ENCODE assay signal across 14 cellular contexts in genomic region chr1:67564193-67564592, GRCh38.
A peak's percentile ranks its signal among the peaks of the same experiment; 100 is the strongest.
DNase-seq lines count a peak whose midpoint lies in the region; ATAC-seq and TF ChIP-seq lines count a peak whose summit lies in the region.
"Had no signal": no experiment of that assay in that cellular context is flagged by ENCODE, and none has a peak within 500 bp of the region (broad histone marks: within the 10 kb centered on the region; RNA-seq: fewer than 3 reads in every experiment).

No MANE protein-coding gene starts in this region.

- H2AK9ac ChIP-seq in IMR-90 (replicated peaks; ENCODE audit: low read depth, low read length, poor library complexity): peak overlapping the region; percentile 58

- no peak overlapping the region for H3K18ac ChIP-seq in IMR-90 (ENCODE audit: low read depth, low read length)

- peak; percentile 58 for DNase-seq in A172 (ENCODE audit: low spot score)
- peak; percentile 28 for DNase-seq in IMR-90
- DNase-seq in fibroblast of the aortic adventitia (ENCODE audit: low read depth): peak; percentile 98
- DNase-seq in posterior vena cava (ENCODE audit: low spot score): peak; percentile 89
- DNase-seq in left lobe of liver (ENCODE audit: low spot score): no peak
- DNase-seq in activated gamma-delta T cell (lab: John Stamatoyannopoulos, UW): no peak
- no peak for DNase-seq in stimulated activated CD4-positive, alpha-beta T cell treated with anti-CD3 and anti-CD28 coated beads, Interleukin-2, amount 100 ng/mL, for 48 hours
- DNase-seq: activated T-cell treated with anti-CD3 and anti-CD28 coated beads, Interleukin-2, amount 50 U/mL, for 48 hours; anterior cingulate cortex; effector CD4-positive, alpha-beta T cell; naive B cell; NCI-H2107 had no signal

- H2BK15ac ChIP-seq in IMR-90 (ENCODE audit: low read depth, low read length): peak overlapping the region; percentile 15; the same call in 1 of the 3 replicates

- TF ChIP-seq CTCF in IMR-90 (conservative IDR thresholded peaks at IDR 0.05; ENCODE audit: low read depth, low read length) (no peak), fibroblast of the aortic adventitia (IDR thresholded peaks at IDR 0.05; ENCODE audit: insufficient read depth, low read length) (no peak)

- H2BK120ac ChIP-seq in IMR-90 (ENCODE audit: low read depth, low read length): peak overlapping the region; percentile 43; the same call in 1 of the 2 replicates

- no peaks in the 10 kb centered on the region for H3K79me1 ChIP-seq in IMR-90 (ENCODE audit: low read depth in 1 of 2, low read length in 2 of 2)

- no peak overlapping the region for H4K5ac ChIP-seq in IMR-90 (ENCODE audit: low read depth, low read length)

- no peaks in the 10 kb centered on the region for H3K9me3 ChIP-seq in IMR-90 (ENCODE audit: control insufficient read depth, insufficient read depth, low read length)

- H3K4me3 ChIP-seq in IMR-90 (ENCODE audit: insufficient read depth, low read depth, low read length): no peak overlapping the region
- no peak overlapping the region for H3K4me3 ChIP-seq in fibroblast of the aortic adventitia (ENCODE audit: low read depth, low read length)

- intact Hi-C loops in IMR-90 (cut with micrococcal nuclease): no loop called here
- intact Hi-C loops in posterior vena cava (cut with DNase I): loop anchor here in 1 of 2 donors (10.0 kb wide), 2 partner anchors 121 to 271 kb away; partner anchors contain the start of genes GADD45A and GNG12

- no TSS peak for BruUV-seq in IMR-90 (replicated peaks; lab: Mats Ljungman, UMichigan)

- no peak overlapping the region for H4K8ac ChIP-seq in IMR-90 (ENCODE audit: low read depth in 2 of 2, low read length in 2 of 2)

- CTCF ChIA-PET in IMR-90 (lab: Yijun Ruan, JAX): no interaction called here

- H3K14ac ChIP-seq in IMR-90 (replicated peaks; ENCODE audit: low read depth, low read length): no peak overlapping the region

- POLR2A ChIA-PET in IMR-90 (lab: Charles Lee; ENCODE audit: unreplicated experiment): no interaction called here

- no peak overlapping the region for H3K27ac ChIP-seq in IMR-90 (ENCODE audit: insufficient read depth, low read length)

- peak overlapping the region; percentile 45 for H2AFZ ChIP-seq in IMR-90 (replicated peaks; ENCODE audit: low read length, poor library complexity)

- H3K56ac ChIP-seq in IMR-90 (ENCODE audit: extremely low read depth, insufficient read depth, low read length): no peak overlapping the region

- H3K9me1 ChIP-seq in IMR-90 (ENCODE audit: insufficient read depth, low read length): no peaks in the 10 kb centered on the region

- H3K4ac ChIP-seq in IMR-90 (ENCODE audit: low read depth, low read length): no peak overlapping the region

- in situ Hi-C loops in IMR-90 (cut with MboI; ENCODE audit: low sequenced_read_pairs): loop anchor here (25.0 kb wide), 1 partner anchor 123 kb away; the partner anchor contains the start of gene GADD45A

- no peak overlapping the region for H3K23ac ChIP-seq in IMR-90 (ENCODE audit: low read depth, low read length)

- H3K36me3 ChIP-seq in IMR-90 (ENCODE audit: control insufficient read depth, insufficient read depth, low read length): no peaks in the 10 kb centered on the region

- no peak overlapping the region for H2BK5ac ChIP-seq in IMR-90 (ENCODE audit: low read depth, low read length, poor library complexity, severe bottlenecking)

- H3K4me2 ChIP-seq in IMR-90 (ENCODE audit: low read depth, low read length): no peak overlapping the region

- dilution Hi-C loops in IMR-90 (cut with HindIII; ENCODE audit: low sequenced_read_pairs, unreplicated experiment): no loop called here

- no peak for TF ChIP-seq POLR2A in IMR-90 (IDR thresholded peaks at IDR 0.05; ENCODE audit: low read depth, low read length)

- no peak for TF ChIP-seq RAD21 in IMR-90 (IDR thresholded peaks at IDR 0.05; ENCODE audit: low read length)

- peaks cover 3% of the 10 kb centered on the region for H3K4me1 ChIP-seq in IMR-90 (ENCODE audit: control insufficient read depth, insufficient read depth, low read length)

- H3K9ac ChIP-seq in IMR-90 (ENCODE audit: low read depth, low read length): no peak overlapping the region

- no peaks in the 10 kb centered on the region for H3K27me3 ChIP-seq in IMR-90 (ENCODE audit: control insufficient read depth, insufficient read depth, low read length)

- H2AK5ac ChIP-seq in IMR-90 (ENCODE audit: low read depth, low read length): no peak overlapping the region

- H4K20me1 ChIP-seq in IMR-90 (ENCODE audit: insufficient read depth, low read length): no peaks in the 10 kb centered on the region

- 0 out of 2 replicates have a peak overlapping the region, but pooled peaks have one; percentile 34 for H4K91ac ChIP-seq in IMR-90 (ENCODE audit: insufficient read depth, low read depth, low read length)

- no peak overlapping the region for H2BK20ac ChIP-seq in IMR-90 (ENCODE audit: low read depth, low read length)

- ATAC-seq in IMR-90 (ENCODE audit: low read depth): no peak
- ATAC-seq in left lobe of liver: no peak
- ATAC-seq in GM19328 (IDR thresholded peaks at IDR 0.05; ENCODE audit: unreplicated experiment): no peak
- ATAC-seq: activated CD4-positive, CD25-positive, alpha-beta regulatory T cell treated with anti-CD3 and anti-CD28 coated beads, Interleukin-2, amount 50 U/mL, for 24 hours had no signal

- WGBS in IMR-90 (ENCODE audit: extremely low coverage in 2 of 2, insufficient read length in 1 of 2), 2 experiments: 83% methylated on average over 5 of the region's 8 CpGs; no CpG with 5 or more reads in 1 of the 2 experiments

TF ChIP-seq in IMR-90, 13 proteins besides CTCF, POLR2A, EP300 and RAD21:
- TF ChIP-seq ELK1 (IDR thresholded peaks at IDR 0.05; ENCODE audit: borderline replicate concordance, low read depth, low read length) (no peak), SMC3 (IDR thresholded peaks at IDR 0.05; ENCODE audit: low read depth, low read length) (no peak), MAFK (IDR thresholded peaks at IDR 0.05; ENCODE audit: low read depth, low read length) (no peak)
- TF ChIP-seq, protein P1, sequence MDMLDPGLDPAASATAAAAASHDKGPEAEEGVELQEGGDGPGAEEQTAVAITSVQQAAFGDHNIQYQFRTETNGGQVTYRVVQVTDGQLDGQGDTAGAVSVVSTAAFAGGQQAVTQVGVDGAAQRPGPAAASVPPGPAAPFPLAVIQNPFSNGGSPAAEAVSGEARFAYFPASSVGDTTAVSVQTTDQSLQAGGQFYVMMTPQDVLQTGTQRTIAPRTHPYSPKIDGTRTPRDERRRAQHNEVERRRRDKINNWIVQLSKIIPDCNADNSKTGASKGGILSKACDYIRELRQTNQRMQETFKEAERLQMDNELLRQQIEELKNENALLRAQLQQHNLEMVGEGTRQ (IDR thresholded peaks at IDR 0.05; ENCODE audit: low read depth, low read length): no peak

Comparison
In these comparisons a context has a peak if more than half of its experiments do, and no peak if none do; other contexts are left out.
1. DNase-seq: peak in A172 (single experiment), IMR-90 (single experiment), fibroblast of the aortic adventitia (single experiment) and posterior vena cava (single experiment); none in left lobe of liver (single experiment), activated gamma-delta T cell (single experiment) and stimulated activated CD4-positive, alpha-beta T cell treated with anti-CD3 and anti-CD28 coated beads, Interleukin-2, amount 100 ng/mL, for 48 hours (0 of 2).